ENCODE assay signal across 3 cellular contexts in genomic region chr2:203697763-203698162, GRCh38. TPM values are rescaled to one million over a fixed set of nuclear protein-coding genes. Genes with fewer than 3 reads are reported as not detected.
"Had no signal": no experiment of that assay in that cellular context is flagged by ENCODE, and none has a peak within 500 bp of the region (broad histone marks: within the 10 kb centered on the region; RNA-seq: fewer than 3 reads in every experiment).

No MANE protein-coding gene starts in this region.

RNA-seq across cellular contexts. Expression of gene CD28, which starts 8.7 kb away (rescaled TPM):
- total RNA-seq: H4, H7, HT-29 had no signal
